ENCODE assay signal across 26 cellular contexts in genomic region chr2:230692760-230693159, GRCh38. TPM values are rescaled to one million over a fixed set of nuclear protein-coding genes. Genes with fewer than 3 reads are reported as not detected.
DNase-seq lines count a peak whose midpoint lies in the region; ATAC-seq and TF ChIP-seq lines count a peak whose summit lies in the region.
"Had no signal": no experiment of that assay in that cellular context is flagged by ENCODE, and none has a peak within 500 bp of the region (broad histone marks: within the 10 kb centered on the region; RNA-seq: fewer than 3 reads in every experiment).

No MANE protein-coding gene starts in this region.

- intact Hi-C loops in heart left ventricle (cut with DNase I): no loop called here

- H3K36me3 ChIP-seq in brain microvascular endothelial cell (replicated peaks): no peaks in the 10 kb centered on the region
- H3K36me3 ChIP-seq in heart left ventricle: no peaks in the 10 kb centered on the region
- H3K36me3 ChIP-seq: BE2C had no signal

- H3K27ac ChIP-seq in brain microvascular endothelial cell (no peak overlapping the region), heart left ventricle (no peak overlapping the region)

- ATAC-seq in GM18858 (IDR thresholded peaks at IDR 0.05; ENCODE audit: unreplicated experiment) (no peak), heart left ventricle (no peak), GM18909 (IDR thresholded peaks at IDR 0.05; ENCODE audit: poor library complexity, unreplicated experiment) (no peak), GM21515 (IDR thresholded peaks at IDR 0.05; ENCODE audit: unreplicated experiment) (no peak)

- TF ChIP-seq CTCF in brain microvascular endothelial cell (IDR thresholded peaks at IDR 0.05; ENCODE audit: low read depth, low read length, missing control alignments) (no peak), fibroblast of the aortic adventitia (IDR thresholded peaks at IDR 0.05; ENCODE audit: insufficient read depth, low read length) (no peak), heart left ventricle (IDR thresholded peaks at IDR 0.05) (no peak)

- in situ Hi-C loops in brain microvascular endothelial cell (cut with HindIII; ENCODE audit: low pct_ligation_motif_present, low sequenced_read_pairs): no loop called here

- H3K9me3 ChIP-seq in heart left ventricle: no peaks in the 10 kb centered on the region
- H3K9me3 ChIP-seq: BE2C had no signal

- TF ChIP-seq POLR2A in heart left ventricle (IDR thresholded peaks at IDR 0.05): no peak

- H3K27me3 ChIP-seq in brain microvascular endothelial cell (replicated peaks) (no peaks in the 10 kb centered on the region), heart left ventricle (no peaks in the 10 kb centered on the region)
- H3K27me3 ChIP-seq: BE2C had no signal

- 83 to 90% (median 86%) methylated on average over 2 of the region's 2 CpGs for WGBS in heart left ventricle, 4 donors

- H3K4me3 ChIP-seq in brain microvascular endothelial cell (ENCODE audit: low read depth, low read length): no peak overlapping the region
- H3K4me3 ChIP-seq in fibroblast of the aortic adventitia (ENCODE audit: low read depth, low read length): no peak overlapping the region
- no peak overlapping the region for H3K4me3 ChIP-seq in heart left ventricle
- H3K4me3 ChIP-seq: PC-9 had no signal

- peaks cover 0 to 10% (median 0%) of the 10 kb centered on the region in 12 donors for H3K4me1 ChIP-seq in heart left ventricle
- H3K4me1 ChIP-seq: BE2C had no signal

- peak; percentile 76 for DNase-seq in ELR (ENCODE audit: low read depth)
- peak; percentile 40 for DNase-seq in M059J (ENCODE audit: low read depth)
- DNase-seq in brain microvascular endothelial cell: peak; percentile 27
- DNase-seq in fibroblast of the aortic adventitia (ENCODE audit: low read depth): peak; percentile 58
- no peak for DNase-seq in heart left ventricle
- DNase-seq: 8988T; ACHN; BE2C; CD8-positive, alpha-beta memory T cell; DMS79 treated with DMSO at 0.1 percent for 48 hours; H9; Karpas-422; NCI-H1105 treated with DMSO at 0.1 percent for 48 hours; NCI-H146; NCI-H1930; NCI-H2107; NCI-H446 treated with DMSO at 0.1 percent for 48 hours; NCI-H526; NCI-H82; NK-92 treated with Interleukin-12 subunit alpha and Interleukin-12 subunit beta, amount 100 ng/mL, for 24 hours; PC-9; RPMI8226; SHP77 had no signal

RNA-seq across cellular contexts. Expression of gene CAB39, which starts 19.9 kb away (rescaled TPM):
- total RNA-seq in M059J (2014; rRNA removed; shearing (Covaris generic)): 80.0 and 115 TPM in 2 replicates
- 61.3 and 68.5 TPM in 2 replicates for total RNA-seq in fibroblast of the aortic adventitia (ENCODE audit: low replicate concordance)
- total RNA-seq in heart left ventricle: 10 to 100 TPM; 64.3 to 99.2 (median 84.8) TPM
- 10 to 100 TPM; 28.6 to 48.7 TPM for polyA plus RNA-seq in heart left ventricle

Comparison
In these comparisons a context has a peak if more than half of its experiments do, and no peak if none do; other contexts are left out.
1. DNase-seq: peak in ELR (single experiment), M059J (single experiment), brain microvascular endothelial cell (single experiment) and fibroblast of the aortic adventitia (single experiment); none in heart left ventricle (0 of 5).